In the genomic region with DNA sequence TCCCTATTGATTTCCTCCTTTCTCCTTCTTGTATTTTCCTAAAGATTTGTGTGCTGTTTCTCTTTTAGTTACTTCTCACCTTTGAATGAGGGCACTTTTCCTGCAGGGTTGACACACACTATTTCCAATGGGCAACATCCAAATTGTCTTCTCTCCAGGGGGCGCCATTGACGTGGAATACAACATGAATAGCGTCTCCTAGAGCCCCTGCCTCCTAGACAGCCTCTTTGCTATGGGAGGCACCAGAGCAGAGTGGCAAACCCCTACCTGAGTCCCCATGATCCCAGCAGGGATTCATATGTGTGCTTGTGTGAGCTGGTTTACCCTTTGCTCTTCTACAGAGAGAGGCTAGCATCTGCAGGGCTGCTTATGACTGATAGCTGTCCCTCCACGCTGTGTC, we compare ENCODE assay signal across 8 cellular contexts.
DNase-seq lines count a peak whose midpoint lies in the region; FAIRE-seq and TF ChIP-seq lines count a peak whose summit lies in the region.

No MANE protein-coding gene starts in this region.

- H3K4me3 ChIP-seq in GM06990 (replicated peaks; ENCODE audit: low read depth, low read length) (no peak overlapping the region), colonic mucosa (no peak overlapping the region), liver (ENCODE audit: low read depth in 1 of 3, low read length in 3 of 3) (no peak overlapping the region)

- H3K9ac ChIP-seq in colonic mucosa (ENCODE audit: low read depth in 2 of 2, low read length in 2 of 2) (no peak overlapping the region), liver (ENCODE audit: low read depth in 1 of 2, low read length in 2 of 2) (no peak overlapping the region)

- H3K36me3 ChIP-seq in GM06990 (ENCODE audit: control insufficient read depth, insufficient read depth, low read length) (no peaks in the 10 kb centered on the region), colonic mucosa (no peaks in the 10 kb centered on the region), liver (ENCODE audit: control insufficient read depth in 4 of 4, insufficient read depth in 3 of 4, low read depth in 1 of 4, low read length in 3 of 4) (no peaks in the 10 kb centered on the region)

- no peaks in the 10 kb centered on the region for H3K27me3 ChIP-seq in GM06990 (replicated peaks; ENCODE audit: control insufficient read depth, insufficient read depth, low read length)
- no peaks in the 10 kb centered on the region for H3K27me3 ChIP-seq in colonic mucosa
- H3K27me3 ChIP-seq in liver (ENCODE audit: control insufficient read depth in 4 of 4, insufficient read depth in 4 of 4, low read length in 3 of 4): no peaks in the 10 kb centered on the region

- H3K27ac ChIP-seq in colonic mucosa: no peak overlapping the region
- no peak overlapping the region for H3K27ac ChIP-seq in liver (ENCODE audit: low read depth in 1 of 2, low read length in 2 of 2)

- intact Hi-C loops in colonic mucosa (cut with DNase I): loop anchor here (10.0 kb wide), 1 partner anchor 123 kb away; no protein-coding TSS in a partner anchor

- TF ChIP-seq POLR2A in H54 (IDR thresholded peaks at IDR 0.05; ENCODE audit: low read depth, low read length): no peak

- TF ChIP-seq RAD21 in liver (IDR thresholded peaks at IDR 0.05): peak; percentile 73 to 83

- WGBS in liver: 28% methylated on average over 4 of the region's 4 CpGs

- no peaks in the 10 kb centered on the region for H3K4me1 ChIP-seq in colonic mucosa
- no peaks in the 10 kb centered on the region for H3K4me1 ChIP-seq in liver (ENCODE audit: control insufficient read depth in 4 of 4, insufficient read depth in 4 of 4, low read length in 3 of 4)

- H3K9me3 ChIP-seq in colonic mucosa: no peaks in the 10 kb centered on the region
- no peaks in the 10 kb centered on the region for H3K9me3 ChIP-seq in liver (ENCODE audit: control insufficient read depth in 4 of 4, low read length in 3 of 4)

- TF ChIP-seq CTCF in GM06990 (IDR thresholded peaks at IDR 0.05; ENCODE audit: insufficient read depth, low read length, poor library complexity, severe bottlenecking): peak; percentile 58
- TF ChIP-seq CTCF in colonic mucosa (IDR thresholded peaks at IDR 0.05): peak; percentile 37
- TF ChIP-seq CTCF in liver (IDR thresholded peaks at IDR 0.05; ENCODE audit: low read depth, low read length, missing input control): peak; percentile 40

- peak; percentile 7 for DNase-seq in GM06990 (ENCODE audit: extremely low read depth, insufficient read length)
- peak; percentile 47 for DNase-seq in NCI-H146 treated with DMSO at 0.1 percent for 48 hours (lab: John Stamatoyannopoulos, UW; ENCODE audit: unreplicated experiment)
- DNase-seq in activated CD4-positive, alpha-beta T cell treated with anti-CD3 and anti-CD28 coated beads for 24 hours (ENCODE audit: low read depth in 2 of 2): peak; percentile 46 to 62
- DNase-seq in colonic mucosa: peak; percentile 78
- DNase-seq in stimulated activated CD8-positive, alpha-beta memory T cell treated with anti-CD3 and anti-CD28 coated beads, Interleukin-15, amount 100 ng/mL, for 1 hour (ENCODE audit: low read depth): peak; percentile 21
- no peak for DNase-seq in cerebellum (ENCODE audit: low spot score)
- no peak for DNase-seq in H54 (ENCODE audit: insufficient read length, low spot score)

- FAIRE-seq in H54 (lab: Jason Lieb, UNC): no peak

TF ChIP-seq in liver, 16 proteins besides CTCF, POLR2A, EP300 and RAD21:
- TF ChIP-seq, protein P1, sequence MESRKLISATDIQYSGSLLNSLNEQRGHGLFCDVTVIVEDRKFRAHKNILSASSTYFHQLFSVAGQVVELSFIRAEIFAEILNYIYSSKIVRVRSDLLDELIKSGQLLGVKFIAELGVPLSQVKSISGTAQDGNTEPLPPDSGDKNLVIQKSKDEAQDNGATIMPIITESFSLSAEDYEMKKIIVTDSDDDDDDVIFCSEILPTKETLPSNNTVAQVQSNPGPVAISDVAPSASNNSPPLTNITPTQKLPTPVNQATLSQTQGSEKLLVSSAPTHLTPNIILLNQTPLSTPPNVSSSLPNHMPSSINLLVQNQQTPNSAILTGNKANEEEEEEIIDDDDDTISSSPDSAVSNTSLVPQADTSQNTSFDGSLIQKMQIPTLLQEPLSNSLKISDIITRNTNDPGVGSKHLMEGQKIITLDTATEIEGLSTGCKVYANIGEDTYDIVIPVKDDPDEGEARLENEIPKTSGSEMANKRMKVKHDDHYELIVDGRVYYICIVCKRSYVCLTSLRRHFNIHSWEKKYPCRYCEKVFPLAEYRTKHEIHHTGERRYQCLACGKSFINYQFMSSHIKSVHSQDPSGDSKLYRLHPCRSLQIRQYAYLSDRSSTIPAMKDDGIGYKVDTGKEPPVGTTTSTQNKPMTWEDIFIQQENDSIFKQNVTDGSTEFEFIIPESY (IDR thresholded peaks at IDR 0.05): no peak
- no peak for TF ChIP-seq JUND (IDR thresholded peaks at IDR 0.05)
- no peak for TF ChIP-seq YY1 (IDR thresholded peaks at IDR 0.05)
- TF ChIP-seq, protein P2, sequence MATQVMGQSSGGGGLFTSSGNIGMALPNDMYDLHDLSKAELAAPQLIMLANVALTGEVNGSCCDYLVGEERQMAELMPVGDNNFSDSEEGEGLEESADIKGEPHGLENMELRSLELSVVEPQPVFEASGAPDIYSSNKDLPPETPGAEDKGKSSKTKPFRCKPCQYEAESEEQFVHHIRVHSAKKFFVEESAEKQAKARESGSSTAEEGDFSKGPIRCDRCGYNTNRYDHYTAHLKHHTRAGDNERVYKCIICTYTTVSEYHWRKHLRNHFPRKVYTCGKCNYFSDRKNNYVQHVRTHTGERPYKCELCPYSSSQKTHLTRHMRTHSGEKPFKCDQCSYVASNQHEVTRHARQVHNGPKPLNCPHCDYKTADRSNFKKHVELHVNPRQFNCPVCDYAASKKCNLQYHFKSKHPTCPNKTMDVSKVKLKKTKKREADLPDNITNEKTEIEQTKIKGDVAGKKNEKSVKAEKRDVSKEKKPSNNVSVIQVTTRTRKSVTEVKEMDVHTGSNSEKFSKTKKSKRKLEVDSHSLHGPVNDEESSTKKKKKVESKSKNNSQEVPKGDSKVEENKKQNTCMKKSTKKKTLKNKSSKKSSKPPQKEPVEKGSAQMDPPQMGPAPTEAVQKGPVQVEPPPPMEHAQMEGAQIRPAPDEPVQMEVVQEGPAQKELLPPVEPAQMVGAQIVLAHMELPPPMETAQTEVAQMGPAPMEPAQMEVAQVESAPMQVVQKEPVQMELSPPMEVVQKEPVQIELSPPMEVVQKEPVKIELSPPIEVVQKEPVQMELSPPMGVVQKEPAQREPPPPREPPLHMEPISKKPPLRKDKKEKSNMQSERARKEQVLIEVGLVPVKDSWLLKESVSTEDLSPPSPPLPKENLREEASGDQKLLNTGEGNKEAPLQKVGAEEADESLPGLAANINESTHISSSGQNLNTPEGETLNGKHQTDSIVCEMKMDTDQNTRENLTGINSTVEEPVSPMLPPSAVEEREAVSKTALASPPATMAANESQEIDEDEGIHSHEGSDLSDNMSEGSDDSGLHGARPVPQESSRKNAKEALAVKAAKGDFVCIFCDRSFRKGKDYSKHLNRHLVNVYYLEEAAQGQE (IDR thresholded peaks at IDR 0.05): no peak
- TF ChIP-seq RXRA (IDR thresholded peaks at IDR 0.05): no peak
- no peak for TF ChIP-seq GABPA (IDR thresholded peaks at IDR 0.05 in 1 of 2, conservative IDR thresholded peaks at IDR 0.05 in 1 of 2)
- TF ChIP-seq, protein P3, sequence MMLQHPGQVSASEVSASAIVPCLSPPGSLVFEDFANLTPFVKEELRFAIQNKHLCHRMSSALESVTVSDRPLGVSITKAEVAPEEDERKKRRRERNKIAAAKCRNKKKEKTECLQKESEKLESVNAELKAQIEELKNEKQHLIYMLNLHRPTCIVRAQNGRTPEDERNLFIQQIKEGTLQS (IDR thresholded peaks at IDR 0.05): no peak
- TF ChIP-seq SP1 (IDR thresholded peaks at IDR 0.05): no peak
- TF ChIP-seq, protein P4, sequence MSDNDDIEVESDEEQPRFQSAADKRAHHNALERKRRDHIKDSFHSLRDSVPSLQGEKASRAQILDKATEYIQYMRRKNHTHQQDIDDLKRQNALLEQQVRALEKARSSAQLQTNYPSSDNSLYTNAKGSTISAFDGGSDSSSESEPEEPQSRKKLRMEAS (IDR thresholded peaks at IDR 0.05): no peak
- no peak for TF ChIP-seq FOXA2 (IDR thresholded peaks at IDR 0.05)
- no peak for TF ChIP-seq EGR1 (IDR thresholded peaks at IDR 0.05; ENCODE audit: low read depth in 2 of 2)
- TF ChIP-seq HNF4A (conservative IDR thresholded peaks at IDR 0.05): no peak
- no peak for TF ChIP-seq HNF4G (IDR thresholded peaks at IDR 0.05)
- no peak for TF ChIP-seq FOXA1 (IDR thresholded peaks at IDR 0.05)
- no peak for TF ChIP-seq TAF1 (conservative IDR thresholded peaks at IDR 0.05)
- TF ChIP-seq NR2F2 (IDR thresholded peaks at IDR 0.05): no peak

Comparison
In these comparisons a context has a peak if more than half of its experiments do, and no peak if none do; other contexts are left out.
1. DNase-seq: peak in GM06990 (single experiment), NCI-H146 treated with DMSO at 0.1 percent for 48 hours (single experiment), activated CD4-positive, alpha-beta T cell treated with anti-CD3 and anti-CD28 coated beads for 24 hours (2 of 2), colonic mucosa (single experiment) and stimulated activated CD8-positive, alpha-beta memory T cell treated with anti-CD3 and anti-CD28 coated beads, Interleukin-15, amount 100 ng/mL, for 1 hour (single experiment); none in cerebellum (single experiment) and H54 (single experiment).
2. Peak in every context shown above with its lines, with median percentiles within 50 percentile points of each other: CTCF ChIP-seq.